In the genomic region with DNA sequence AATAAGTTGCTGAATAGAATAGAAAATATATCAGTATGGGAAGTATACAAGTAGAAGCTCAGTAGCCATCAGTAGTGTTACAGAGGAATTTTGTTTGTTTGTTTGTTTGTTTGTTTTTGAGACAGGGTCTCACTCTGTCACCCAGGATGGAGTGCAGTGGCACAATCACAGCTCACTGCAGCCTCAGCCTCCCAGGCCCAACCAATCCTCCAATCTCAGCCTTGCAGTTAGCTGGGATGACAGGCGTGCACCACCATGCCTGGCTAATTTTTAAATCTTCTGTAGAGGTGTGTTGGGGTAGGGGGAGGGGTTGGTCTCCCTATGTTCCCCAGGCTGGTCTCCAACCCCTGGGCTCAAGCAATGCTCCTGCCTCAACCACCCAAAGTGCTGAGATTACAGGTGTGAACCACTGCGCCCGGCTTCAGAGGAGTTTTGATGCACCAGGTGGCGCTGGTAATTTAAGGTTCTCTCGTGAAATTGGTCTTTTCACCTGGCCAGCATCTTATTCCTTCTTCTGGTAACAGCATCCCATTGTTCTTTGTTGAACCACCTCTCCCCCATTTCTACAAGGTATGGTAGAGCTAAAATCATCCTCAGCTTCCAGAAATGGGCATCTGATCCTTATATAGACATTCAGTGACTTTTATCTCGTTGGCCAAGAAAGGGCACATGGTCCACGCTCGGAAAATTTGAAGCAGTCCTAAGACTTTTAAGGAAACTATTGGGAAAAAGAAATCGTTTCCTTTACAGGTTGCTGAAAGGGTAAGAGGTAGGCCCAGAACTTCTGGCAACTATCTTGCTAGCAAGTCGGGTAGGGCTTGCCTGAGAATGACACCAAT, we compare ENCODE assay signal across 8 cellular contexts.
DNase-seq lines count a peak whose midpoint lies in the region; ATAC-seq and TF ChIP-seq lines count a peak whose summit lies in the region.

No MANE protein-coding gene starts in this region.

- no peaks in the 10 kb centered on the region for H3K4me1 ChIP-seq in HEK293 (ENCODE audit: control insufficient read depth, insufficient read depth, low read length)

- in situ Hi-C loops in G401 (cut with HindIII; ENCODE audit: low sequenced_read_pairs), result no loop called here

- H3K4me3 ChIP-seq in HEK293 (ENCODE audit: low read depth, low read length), result no peak overlapping the region

- peak; percentile 69 for TF ChIP-seq CTCF in GM12873 (IDR thresholded peaks at IDR 0.05; ENCODE audit: insufficient read depth, low read depth, low read length, missing control alignments)
- TF ChIP-seq CTCF in HEK293 (tag by site-specific recombination; IDR thresholded peaks at IDR 0.05), result 0 out of 2 replicates have a peak, but pooled peaks have one; percentile 41

- POLR2A ChIA-PET in HEK293 (lab: Yijun Ruan, JAX), result interaction anchor here (0.6 kb wide), 1 partner anchor 24 kb away, joined by 4 read pairs; no protein-coding TSS in a partner anchor

- CTCF ChIA-PET in HEK293 (lab: Yijun Ruan, JAX), result interaction anchor here (0.6 to 3.5 kb wide), 12 partner anchors 10 to 302 kb away, joined by 3 to 54 read pairs (median 4); a partner anchor contains a TSS

- peak; percentile 54 for ATAC-seq in left ventricle myocardium superior

- DNase-seq in NK-92 treated with Interleukin-12 subunit alpha and Interleukin-12 subunit beta, amount 100 ng/mL, for 24 hours (lab: John Stamatoyannopoulos, UW), result peak; percentile 40
- DNase-seq in activated T-cell treated with anti-CD3 and anti-CD28 coated beads, Interleukin-2, amount 50 U/mL, for 48 hours, result peak; percentile 63 to 70
- DNase-seq in left ventricle myocardium superior, result peak; percentile 37
- peak; percentile 26 to 47 (median 38) for DNase-seq in stimulated activated CD4-positive, alpha-beta T cell treated with anti-CD3 and anti-CD28 coated beads, TNF-alpha, amount 100 ng/mL, for 1 hour (ENCODE audit: low read depth in 3 of 3, low spot score in 1 of 3)
- DNase-seq in cerebellar nuclear complex (lab: John Stamatoyannopoulos, UW), result no peak
- DNase-seq in G401 (ENCODE audit: low spot score), result no peak

- H3K27ac ChIP-seq in HEK293 (ENCODE audit: extremely low read depth, low read depth, low read length), result no peak overlapping the region

- H3K36me3 ChIP-seq in HEK293 (ENCODE audit: control insufficient read depth in 2 of 2, insufficient read depth in 1 of 2, low read length in 2 of 2), result no peaks in the 10 kb centered on the region

- intact Hi-C loops in left ventricle myocardium superior (cut with micrococcal nuclease), result no loop called here

- H3K9me3 ChIP-seq in HEK293 (ENCODE audit: control insufficient read depth, insufficient read depth, low read depth, low read length), result no peaks in the 10 kb centered on the region

TF ChIP-seq in HEK293, 187 proteins besides CTCF, POLR2A, EP300 and RAD21:
- TF ChIP-seq ZNF335 (tag by site-specific recombination; conservative IDR thresholded peaks at IDR 0.05) (no peak), ZNF785 (tag by site-specific recombination; IDR thresholded peaks at IDR 0.05) (no peak), ZNF747 (tag by site-specific recombination; IDR thresholded peaks at IDR 0.05) (no peak), OVOL3 (tag by site-specific recombination; IDR thresholded peaks at IDR 0.05) (no peak), ZNF654 (tag by site-specific recombination; IDR thresholded peaks at IDR 0.05; ENCODE audit: low read depth) (peak; percentile 41)
- TF ChIP-seq, protein P1, sequence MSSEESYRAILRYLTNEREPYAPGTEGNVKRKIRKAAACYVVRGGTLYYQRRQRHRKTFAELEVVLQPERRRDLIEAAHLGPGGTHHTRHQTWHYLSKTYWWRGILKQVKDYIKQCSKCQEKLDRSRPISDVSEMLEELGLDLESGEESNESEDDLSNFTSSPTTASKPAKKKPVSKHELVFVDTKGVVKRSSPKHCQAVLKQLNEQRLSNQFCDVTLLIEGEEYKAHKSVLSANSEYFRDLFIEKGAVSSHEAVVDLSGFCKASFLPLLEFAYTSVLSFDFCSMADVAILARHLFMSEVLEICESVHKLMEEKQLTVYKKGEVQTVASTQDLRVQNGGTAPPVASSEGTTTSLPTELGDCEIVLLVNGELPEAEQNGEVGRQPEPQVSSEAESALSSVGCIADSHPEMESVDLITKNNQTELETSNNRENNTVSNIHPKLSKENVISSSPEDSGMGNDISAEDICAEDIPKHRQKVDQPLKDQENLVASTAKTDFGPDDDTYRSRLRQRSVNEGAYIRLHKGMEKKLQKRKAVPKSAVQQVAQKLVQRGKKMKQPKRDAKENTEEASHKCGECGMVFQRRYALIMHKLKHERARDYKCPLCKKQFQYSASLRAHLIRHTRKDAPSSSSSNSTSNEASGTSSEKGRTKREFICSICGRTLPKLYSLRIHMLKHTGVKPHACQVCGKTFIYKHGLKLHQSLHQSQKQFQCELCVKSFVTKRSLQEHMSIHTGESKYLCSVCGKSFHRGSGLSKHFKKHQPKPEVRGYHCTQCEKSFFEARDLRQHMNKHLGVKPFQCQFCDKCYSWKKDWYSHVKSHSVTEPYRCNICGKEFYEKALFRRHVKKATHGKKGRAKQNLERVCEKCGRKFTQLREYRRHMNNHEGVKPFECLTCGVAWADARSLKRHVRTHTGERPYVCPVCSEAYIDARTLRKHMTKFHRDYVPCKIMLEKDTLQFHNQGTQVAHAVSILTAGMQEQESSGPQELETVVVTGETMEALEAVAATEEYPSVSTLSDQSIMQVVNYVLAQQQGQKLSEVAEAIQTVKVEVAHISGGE (tag by site-specific recombination; conservative IDR thresholded peaks at IDR 0.05; ENCODE audit: low read depth), result no peak
- TF ChIP-seq, protein P2, sequence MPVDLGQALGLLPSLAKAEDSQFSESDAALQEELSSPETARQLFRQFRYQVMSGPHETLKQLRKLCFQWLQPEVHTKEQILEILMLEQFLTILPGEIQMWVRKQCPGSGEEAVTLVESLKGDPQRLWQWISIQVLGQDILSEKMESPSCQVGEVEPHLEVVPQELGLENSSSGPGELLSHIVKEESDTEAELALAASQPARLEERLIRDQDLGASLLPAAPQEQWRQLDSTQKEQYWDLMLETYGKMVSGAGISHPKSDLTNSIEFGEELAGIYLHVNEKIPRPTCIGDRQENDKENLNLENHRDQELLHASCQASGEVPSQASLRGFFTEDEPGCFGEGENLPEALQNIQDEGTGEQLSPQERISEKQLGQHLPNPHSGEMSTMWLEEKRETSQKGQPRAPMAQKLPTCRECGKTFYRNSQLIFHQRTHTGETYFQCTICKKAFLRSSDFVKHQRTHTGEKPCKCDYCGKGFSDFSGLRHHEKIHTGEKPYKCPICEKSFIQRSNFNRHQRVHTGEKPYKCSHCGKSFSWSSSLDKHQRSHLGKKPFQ (tag by site-specific recombination; IDR thresholded peaks at IDR 0.05), result peak; percentile 69
- TF ChIP-seq, protein P3, sequence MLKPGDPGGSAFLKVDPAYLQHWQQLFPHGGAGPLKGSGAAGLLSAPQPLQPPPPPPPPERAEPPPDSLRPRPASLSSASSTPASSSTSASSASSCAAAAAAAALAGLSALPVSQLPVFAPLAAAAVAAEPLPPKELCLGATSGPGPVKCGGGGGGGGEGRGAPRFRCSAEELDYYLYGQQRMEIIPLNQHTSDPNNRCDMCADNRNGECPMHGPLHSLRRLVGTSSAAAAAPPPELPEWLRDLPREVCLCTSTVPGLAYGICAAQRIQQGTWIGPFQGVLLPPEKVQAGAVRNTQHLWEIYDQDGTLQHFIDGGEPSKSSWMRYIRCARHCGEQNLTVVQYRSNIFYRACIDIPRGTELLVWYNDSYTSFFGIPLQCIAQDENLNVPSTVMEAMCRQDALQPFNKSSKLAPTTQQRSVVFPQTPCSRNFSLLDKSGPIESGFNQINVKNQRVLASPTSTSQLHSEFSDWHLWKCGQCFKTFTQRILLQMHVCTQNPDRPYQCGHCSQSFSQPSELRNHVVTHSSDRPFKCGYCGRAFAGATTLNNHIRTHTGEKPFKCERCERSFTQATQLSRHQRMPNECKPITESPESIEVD (tag by site-specific recombination; IDR thresholded peaks at IDR 0.05), result no peak

Comparison
In these comparisons a context has a peak if more than half of its experiments do, and no peak if none do; other contexts are left out.
1. DNase-seq: peak in NK-92 treated with Interleukin-12 subunit alpha and Interleukin-12 subunit beta, amount 100 ng/mL, for 24 hours (single experiment), activated T-cell treated with anti-CD3 and anti-CD28 coated beads, Interleukin-2, amount 50 U/mL, for 48 hours (2 of 2), left ventricle myocardium superior (single experiment) and stimulated activated CD4-positive, alpha-beta T cell treated with anti-CD3 and anti-CD28 coated beads, TNF-alpha, amount 100 ng/mL, for 1 hour (3 of 3); none in cerebellar nuclear complex (0 of 2) and G401 (single experiment).